15 cellular contexts compared by ENCODE assay signal in the genomic region with DNA sequence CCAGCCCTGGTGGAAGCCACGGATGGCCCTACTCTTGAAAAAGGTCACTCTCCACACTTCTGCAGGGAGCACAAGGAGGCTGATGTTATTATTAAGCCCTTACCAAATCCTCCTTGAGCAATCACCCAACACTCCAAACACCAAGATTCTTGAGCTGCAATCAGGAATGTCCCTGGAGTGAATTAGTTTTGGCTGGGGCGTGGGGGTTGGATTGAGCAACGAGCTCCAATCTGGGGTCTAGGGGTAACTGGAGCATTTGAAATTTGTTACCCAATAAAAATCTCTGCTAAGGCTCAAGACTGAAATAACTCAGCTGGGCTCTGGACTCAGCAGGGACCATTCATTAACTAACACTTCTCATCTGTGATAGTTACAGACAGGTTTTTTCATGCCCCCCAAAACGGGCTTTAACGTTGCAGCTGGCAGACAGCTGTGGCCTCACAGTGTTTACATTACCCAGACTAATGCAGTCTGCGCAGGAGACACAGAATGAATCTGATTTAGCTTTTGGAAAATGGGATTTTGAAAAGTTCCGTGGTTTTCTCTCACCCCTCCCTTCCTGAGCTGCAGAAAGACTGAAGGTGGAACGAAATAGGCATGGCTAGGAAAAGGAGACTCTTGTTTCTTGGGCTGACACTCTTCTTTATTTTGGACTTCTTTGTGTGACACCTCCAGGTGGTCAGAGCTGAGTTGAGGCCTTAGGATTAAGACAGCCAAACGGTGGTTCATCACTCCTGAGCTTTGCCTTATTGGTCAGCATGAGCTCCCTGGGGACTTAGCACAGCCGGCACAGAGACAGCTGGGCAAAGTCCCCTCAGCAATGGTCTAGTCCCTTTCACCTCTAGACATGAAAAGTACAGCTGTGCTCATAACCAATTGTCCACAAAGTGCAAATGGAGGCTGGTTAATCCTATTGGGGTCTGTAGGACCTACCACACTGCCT. TPM values are rescaled to one million over a fixed set of nuclear protein-coding genes. Genes with fewer than 3 reads are reported as not detected.
DNase-seq lines count a peak whose midpoint lies in the region; ATAC-seq, FAIRE-seq and TF ChIP-seq lines count a peak whose summit lies in the region.
"Had no signal": no experiment of that assay in that cellular context is flagged by ENCODE, and none has a peak within 500 bp of the region (broad histone marks: within the 10 kb centered on the region; RNA-seq: fewer than 3 reads in every experiment).

No MANE protein-coding gene starts in this region.

- intact Hi-C loops in colonic mucosa (cut with DNase I) (no loop called here), kidney (cut with DNase I) (no loop called here)
- intact Hi-C loops in activated T-helper 1 cell treated with anti-CD3 and anti-CD28 coated beads, Interleukin-12 subunit alpha, Interleukin-12 subunit beta, Interleukin-2, Interleukin-4 antibody, amounts not matched to agents 30 ng/mL and 10 ng/mL and 1 ng/mL, durations not matched to agents 14 hours and 24 hours and 36 hours (cut with micrococcal nuclease) = no loop called here

- H3K27ac Mint-ChIP-seq in osteocyte (ENCODE audit: unreplicated experiment) = no peak overlapping the region
- no peak overlapping the region for H3K27ac Mint-ChIP-seq in activated T-helper 1 cell treated with anti-CD3 and anti-CD28 coated beads, Interleukin-12 subunit alpha, Interleukin-12 subunit beta, Interleukin-2, Interleukin-4 antibody, amounts not matched to agents 30 ng/mL and 10 ng/mL and 1 ng/mL, durations not matched to agents 14 hours and 24 hours and 36 hours
- H3K27ac Mint-ChIP-seq: effector memory CD8-positive, alpha-beta T cell; natural killer cell had no signal

- H3K4me1 Mint-ChIP-seq in osteocyte (ENCODE audit: unreplicated experiment) = peaks cover 9% of the 10 kb centered on the region
- peaks cover 7% of the 10 kb centered on the region for H3K4me1 Mint-ChIP-seq in activated T-helper 1 cell treated with anti-CD3 and anti-CD28 coated beads, Interleukin-12 subunit alpha, Interleukin-12 subunit beta, Interleukin-2, Interleukin-4 antibody, amounts not matched to agents 30 ng/mL and 10 ng/mL and 1 ng/mL, durations not matched to agents 14 hours and 24 hours and 36 hours (ENCODE audit: low read depth)
- H3K4me1 Mint-ChIP-seq: natural killer cell had no signal

- H3K4me1 ChIP-seq in colonic mucosa (no peaks in the 10 kb centered on the region), kidney (ENCODE audit: control insufficient read depth in 1 of 2, insufficient read depth in 1 of 2, low read depth in 1 of 2, low read length in 2 of 2) (no peaks in the 10 kb centered on the region)

- peak; percentile 67 for DNase-seq in DMS 273 treated with DMSO at 0.1 percent for 48 hours (lab: John Stamatoyannopoulos, UW)
- DNase-seq in HuH-7 (ENCODE audit: low spot score) = peak; percentile 17
- DNase-seq in colonic mucosa = peak; percentile 21
- peak; percentile 23 for DNase-seq in osteocyte (ENCODE audit: extremely low spot score, unreplicated experiment)
- no peak for DNase-seq in kidney
- no peak for DNase-seq in activated T-helper 1 cell treated with anti-CD3 and anti-CD28 coated beads, Interleukin-12 subunit alpha, Interleukin-12 subunit beta, Interleukin-2, Interleukin-4 antibody, amounts not matched to agents 30 ng/mL and 10 ng/mL and 1 ng/mL, durations not matched to agents 14 hours and 24 hours and 36 hours (ENCODE audit: low spot score)
- no peak for DNase-seq in SIG-M5 (lab: John Stamatoyannopoulos, UW)
- DNase-seq: COR-L47; effector memory CD8-positive, alpha-beta T cell; natural killer cell; NCI-H1436; stimulated activated CD4-positive, alpha-beta T cell treated with anti-CD3 and anti-CD28 coated beads, Interleukin-15, amount 100 ng/mL, for 24 hours had no signal

- H3K27ac ChIP-seq in colonic mucosa (no peak overlapping the region), kidney (ENCODE audit: low read depth in 2 of 2, low read length in 2 of 2) (no peak overlapping the region)

- ATAC-seq in GM18858 (IDR thresholded peaks at IDR 0.05; ENCODE audit: unreplicated experiment) = no peak
- ATAC-seq: effector memory CD8-positive, alpha-beta T cell; natural killer cell; Panc1 had no signal

- FAIRE-seq in kidney (lab: Jason Lieb, UNC) = no peak
- FAIRE-seq: TTC549 had no signal

- no peaks in the 10 kb centered on the region for H3K36me3 Mint-ChIP-seq in osteocyte (ENCODE audit: unreplicated experiment)
- H3K36me3 Mint-ChIP-seq in activated T-helper 1 cell treated with anti-CD3 and anti-CD28 coated beads, Interleukin-12 subunit alpha, Interleukin-12 subunit beta, Interleukin-2, Interleukin-4 antibody, amounts not matched to agents 30 ng/mL and 10 ng/mL and 1 ng/mL, durations not matched to agents 14 hours and 24 hours and 36 hours (ENCODE audit: low read depth) = peaks cover 2% of the 10 kb centered on the region
- H3K36me3 Mint-ChIP-seq: natural killer cell had no signal

- TF ChIP-seq CTCF in colonic mucosa (IDR thresholded peaks at IDR 0.05) = no peak
- TF ChIP-seq CTCF in osteocyte (IDR thresholded peaks at IDR 0.05) = no peak
- TF ChIP-seq CTCF in kidney (IDR thresholded peaks at IDR 0.05; ENCODE audit: borderline replicate concordance, extremely low read depth, insufficient read depth) = no peak

- H3K9ac ChIP-seq in colonic mucosa (ENCODE audit: low read depth in 2 of 2, low read length in 2 of 2) (no peak overlapping the region), kidney (ENCODE audit: low read length in 2 of 2) (no peak overlapping the region)

- H3K36me3 ChIP-seq in colonic mucosa (no peaks in the 10 kb centered on the region), kidney (ENCODE audit: control insufficient read depth in 1 of 2, insufficient read depth in 2 of 2, low read length in 2 of 2) (no peaks in the 10 kb centered on the region)

- H3K4me3 ChIP-seq in colonic mucosa (no peak overlapping the region), kidney (ENCODE audit: low read length in 2 of 2) (no peak overlapping the region)

- no peaks in the 10 kb centered on the region for H3K27me3 ChIP-seq in colonic mucosa

- H3K4me3 Mint-ChIP-seq in osteocyte (ENCODE audit: unreplicated experiment) = no peak overlapping the region
- H3K4me3 Mint-ChIP-seq in activated T-helper 1 cell treated with anti-CD3 and anti-CD28 coated beads, Interleukin-12 subunit alpha, Interleukin-12 subunit beta, Interleukin-2, Interleukin-4 antibody, amounts not matched to agents 30 ng/mL and 10 ng/mL and 1 ng/mL, durations not matched to agents 14 hours and 24 hours and 36 hours = no peak overlapping the region
- H3K4me3 Mint-ChIP-seq: effector memory CD8-positive, alpha-beta T cell; natural killer cell had no signal

- H3K9me3 Mint-ChIP-seq in osteocyte (ENCODE audit: unreplicated experiment) = peaks cover 3% of the 10 kb centered on the region
- no peaks in the 10 kb centered on the region for H3K9me3 Mint-ChIP-seq in activated T-helper 1 cell treated with anti-CD3 and anti-CD28 coated beads, Interleukin-12 subunit alpha, Interleukin-12 subunit beta, Interleukin-2, Interleukin-4 antibody, amounts not matched to agents 30 ng/mL and 10 ng/mL and 1 ng/mL, durations not matched to agents 14 hours and 24 hours and 36 hours
- H3K9me3 Mint-ChIP-seq: effector memory CD8-positive, alpha-beta T cell; natural killer cell had no signal

- H3K27me3 Mint-ChIP-seq in osteocyte (ENCODE audit: unreplicated experiment) = no peaks in the 10 kb centered on the region
- H3K27me3 Mint-ChIP-seq in activated T-helper 1 cell treated with anti-CD3 and anti-CD28 coated beads, Interleukin-12 subunit alpha, Interleukin-12 subunit beta, Interleukin-2, Interleukin-4 antibody, amounts not matched to agents 30 ng/mL and 10 ng/mL and 1 ng/mL, durations not matched to agents 14 hours and 24 hours and 36 hours (ENCODE audit: insufficient read depth) = peaks cover 6% of the 10 kb centered on the region

- H3K9me3 ChIP-seq in colonic mucosa (no peaks in the 10 kb centered on the region), kidney (ENCODE audit: control insufficient read depth in 1 of 2, low read length in 2 of 2) (no peaks in the 10 kb centered on the region)

RNA-seq across cellular contexts. Expression of gene PLAC1, which starts 26.6 kb away (rescaled TPM):
- not detected for total RNA-seq in colonic mucosa
- not detected in 2 replicates for total RNA-seq in osteocyte
- total RNA-seq in kidney = not detected
- not detected for polyA plus RNA-seq in kidney (ENCODE audit: insufficient read depth, low read depth, low replicate concordance)
- total RNA-seq in activated T-helper 1 cell treated with anti-CD3 and anti-CD28 coated beads, Interleukin-12 subunit alpha, Interleukin-12 subunit beta, Interleukin-2, Interleukin-4 antibody, amounts not matched to agents 30 ng/mL and 10 ng/mL and 1 ng/mL, durations not matched to agents 14 hours and 24 hours and 36 hours = not detected in 2 replicates
- total RNA-seq: natural killer cell had no signal

Comparison
In these comparisons a context has a peak if more than half of its experiments do, and no peak if none do; other contexts are left out.
1. DNase-seq: peak in DMS 273 treated with DMSO at 0.1 percent for 48 hours (single experiment), HuH-7 (single experiment), colonic mucosa (single experiment) and osteocyte (single experiment); none in kidney (single experiment), activated T-helper 1 cell treated with anti-CD3 and anti-CD28 coated beads, Interleukin-12 subunit alpha, Interleukin-12 subunit beta, Interleukin-2, Interleukin-4 antibody, amounts not matched to agents 30 ng/mL and 10 ng/mL and 1 ng/mL, durations not matched to agents 14 hours and 24 hours and 36 hours (single experiment) and SIG-M5 (single experiment).